Comparison of ENCODE assay signal across 18 cellular contexts in genomic region chr5:1068895-1069719, GRCh38.
"Had no signal": no experiment of that assay in that cellular context is flagged by ENCODE, and none has a peak within 500 bp of the region (broad histone marks: within the 10 kb centered on the region; RNA-seq: fewer than 3 reads in every experiment).

No MANE protein-coding gene starts in this region.

- H3K4me1 ChIP-seq: parathyroid adenoma, sigmoid colon, testis had no signal

- H3K4me3 ChIP-seq: coronary artery, sigmoid colon, smooth muscle cell, testis had no signal

- H3K4me2 ChIP-seq: smooth muscle cell had no signal

- H3K79me2 ChIP-seq: parathyroid adenoma had no signal

- H3K9me3 ChIP-seq: sigmoid colon, testis had no signal

- H2AFZ ChIP-seq: parathyroid adenoma had no signal

- ATAC-seq: stimulated activated memory B cell treated with anti-CD40 and anti-IgM and Interleukin-4, amounts not matched to agents 10 μg/mL and 1 μg/mL and 100 μg/mL, for 72 hours; T-helper 17 cell had no signal

- H3K27me3 ChIP-seq: sigmoid colon, testis had no signal

- H3K27ac ChIP-seq: coronary artery, epithelial cell of prostate, parathyroid adenoma, sigmoid colon, testis had no signal

- DNase-seq: activated CD4-positive, alpha-beta T cell treated with anti-CD3 and anti-CD28 coated beads for 4 hours; activated CD4-positive, alpha-beta T cell treated with anti-CD3 and anti-CD28 coated beads, Interleukin-2, amount 50 U/mL, for 48 hours; activated CD4-positive, CD25-positive, alpha-beta regulatory T cell; activated CD8-positive, alpha-beta memory T cell treated with anti-CD3 and anti-CD28 coated beads, Interleukin-2, amount 50 U/mL, for 48 hours; activated naive CD4-positive, alpha-beta T cell treated with Interleukin-2 at 50 U/mL for 16 hours; activated naive CD8-positive, alpha-beta T cell treated with anti-CD3 and anti-CD28 coated beads for 36 hours; activated T-cell treated with anti-CD3 and anti-CD28 coated beads, Interleukin-2, amount 50 U/mL, for 48 hours; cerebellar nuclear complex; immature natural killer cell; sigmoid colon; stimulated activated CD4-positive, alpha-beta T cell treated with anti-CD3 and anti-CD28 coated beads, Interleukin-15, amount 100 ng/mL, for 24 hours; T-helper 17 cell; testis had no signal
